8 cellular contexts compared by ENCODE assay signal in genomic region chr2:113965644-113966043, GRCh38.
DNase-seq lines count a peak whose midpoint lies in the region; ATAC-seq, FAIRE-seq and TF ChIP-seq lines count a peak whose summit lies in the region.

No MANE protein-coding gene starts in this region.

- peak; percentile 82 to 88 for ATAC-seq in A549
- ATAC-seq in stimulated activated naive B cell treated with anti-CD40 and anti-IgM and Interleukin-4, amounts not matched to agents 10 μg/mL and 1 μg/mL and 100 μg/mL, for 72 hours (replicated peaks) = peak; percentile 82 to 87

- H3K4me3 Mint-ChIP-seq in stimulated activated naive B cell treated with anti-CD40 and anti-IgM and Interleukin-4, amounts not matched to agents 10 μg/mL and 1 μg/mL and 100 μg/mL, for 72 hours = no peak overlapping the region

- H3K4me2 ChIP-seq in A549 = no peak overlapping the region

- TF ChIP-seq POLR2A in A549 (IDR thresholded peaks at IDR 0.05; ENCODE audit: low read length) = no peak

- TF ChIP-seq RAD21 in A549 (conservative IDR thresholded peaks at IDR 0.05 in 1 of 2, IDR thresholded peaks at IDR 0.05 in 1 of 2) = peak in 1 of 2 experiments; percentile 31; a peak in 1 of 5 replicates

- 14% methylated on average over 1 of the region's 1 CpG for WGBS in A549 (ENCODE audit: missing lambda C conversion rate)

- peaks cover 23% of the 10 kb centered on the region for H3K4me1 ChIP-seq in A549
- H3K4me1 ChIP-seq in left ventricle myocardium inferior = peaks cover 19% of the 10 kb centered on the region

- TF ChIP-seq CTCF in A549 (IDR thresholded peaks at IDR 0.05) = peak; percentile 39; the same call in 2 of the 3 replicates
- TF ChIP-seq CTCF in GM06990 (IDR thresholded peaks at IDR 0.05; ENCODE audit: insufficient read depth, low read length, poor library complexity, severe bottlenecking) = peak; percentile 54
- TF ChIP-seq CTCF in LNCaP clone FGC (IDR thresholded peaks at IDR 0.05; ENCODE audit: control insufficient read depth, extremely low read depth, insufficient read depth) = peak; percentile 65
- peak; percentile 69 for TF ChIP-seq CTCF in VCaP (conservative IDR thresholded peaks at IDR 0.05)
- peak; percentile 53 for TF ChIP-seq CTCF in left ventricle myocardium inferior (IDR thresholded peaks at IDR 0.05; ENCODE audit: borderline replicate concordance)

- H3K4me1 Mint-ChIP-seq in stimulated activated naive B cell treated with anti-CD40 and anti-IgM and Interleukin-4, amounts not matched to agents 10 μg/mL and 1 μg/mL and 100 μg/mL, for 72 hours = peaks cover 21 to 29% of the 10 kb centered on the region in 2 donors

- H3K9me3 ChIP-seq in A549 (no peaks in the 10 kb centered on the region), left ventricle myocardium inferior (replicated peaks) (no peaks in the 10 kb centered on the region)

- H3K27me3 ChIP-seq in GM06990 (replicated peaks; ENCODE audit: control insufficient read depth, insufficient read depth, low read length) (no peaks in the 10 kb centered on the region), H7 (ENCODE audit: control insufficient read depth, insufficient read depth, low read length) (no peaks in the 10 kb centered on the region), left ventricle myocardium inferior (ENCODE audit: low read depth) (no peaks in the 10 kb centered on the region)

- H3K27ac Mint-ChIP-seq in stimulated activated naive B cell treated with anti-CD40 and anti-IgM and Interleukin-4, amounts not matched to agents 10 μg/mL and 1 μg/mL and 100 μg/mL, for 72 hours = peak overlapping the region; percentile 47

- H3K27me3 Mint-ChIP-seq in stimulated activated naive B cell treated with anti-CD40 and anti-IgM and Interleukin-4, amounts not matched to agents 10 μg/mL and 1 μg/mL and 100 μg/mL, for 72 hours = no peaks in the 10 kb centered on the region

- CTCF ChIA-PET in A549 (lab: Yijun Ruan, JAX) = interaction anchor here (0.6 to 1.9 kb wide), 7 partner anchors 13 to 438 kb away, joined by 3 to 6 read pairs (median 4); no protein-coding TSS in a partner anchor

- H3K4me3 ChIP-seq in A549 = no peak overlapping the region
- no peak overlapping the region for H3K4me3 ChIP-seq in GM06990 (replicated peaks; ENCODE audit: low read depth, low read length)
- H3K4me3 ChIP-seq in H7 (ENCODE audit: insufficient read depth, low read depth, low read length) = no peak overlapping the region
- no peak overlapping the region for H3K4me3 ChIP-seq in LNCaP clone FGC (ENCODE audit: low read depth, low read length)
- no peak overlapping the region for H3K4me3 ChIP-seq in left ventricle myocardium inferior

- H3K36me3 ChIP-seq in GM06990 (ENCODE audit: control insufficient read depth, insufficient read depth, low read length) (peaks cover 4% of the 10 kb centered on the region), H7 (replicated peaks; ENCODE audit: control insufficient read depth, insufficient read depth, low read length) (no peaks in the 10 kb centered on the region), left ventricle myocardium inferior (peaks cover 8% of the 10 kb centered on the region)

- no peaks in the 10 kb centered on the region for H3K9me3 Mint-ChIP-seq in stimulated activated naive B cell treated with anti-CD40 and anti-IgM and Interleukin-4, amounts not matched to agents 10 μg/mL and 1 μg/mL and 100 μg/mL, for 72 hours

- no peak for FAIRE-seq in A549 (lab: Jason Lieb, UNC)

- H3K27ac ChIP-seq in A549 = no peak overlapping the region
- peak overlapping the region; percentile 96 for H3K27ac ChIP-seq in VCaP
- no peak overlapping the region for H3K27ac ChIP-seq in left ventricle myocardium inferior (replicated peaks)

- POLR2A ChIA-PET in A549 (lab: Yijun Ruan, JAX) = no interaction called here

- DNase-seq in A549 (ENCODE audit: low read depth in 1 of 2, low spot score in 1 of 2) (peak in 1 of 2 experiments; percentile 72), GM06990 (ENCODE audit: extremely low read depth, insufficient read length) (no peak), H7 (peak; percentile 33), LNCaP clone FGC (ENCODE audit: low read depth) (peak; percentile 59), left ventricle myocardium inferior (no peak)
- no peak for DNase-seq in stimulated activated naive B cell treated with anti-CD40 and anti-IgM and Interleukin-4, amounts not matched to agents 10 μg/mL and 1 μg/mL and 100 μg/mL, for 72 hours
- no peak for DNase-seq in activated CD4-positive, CD25-positive, alpha-beta regulatory T cell (lab: John Stamatoyannopoulos, UW)

- no peak for TF ChIP-seq EP300 in A549 (IDR thresholded peaks at IDR 0.05)

- intact Hi-C loops in left ventricle myocardium inferior (cut with micrococcal nuclease) = no loop called here

- peaks cover 16 to 28% of the 10 kb centered on the region in 2 donors for H3K36me3 Mint-ChIP-seq in stimulated activated naive B cell treated with anti-CD40 and anti-IgM and Interleukin-4, amounts not matched to agents 10 μg/mL and 1 μg/mL and 100 μg/mL, for 72 hours

TF ChIP-seq in A549, 52 proteins besides CTCF, POLR2A, EP300 and RAD21:
- TF ChIP-seq HMGXB4 (CRISPR knock-in tag; IDR thresholded peaks at IDR 0.05; ENCODE audit: borderline replicate concordance) = no peak
- no peak for TF ChIP-seq PBX3 (IDR thresholded peaks at IDR 0.05)
- TF ChIP-seq RFX5 (IDR thresholded peaks at IDR 0.05) = no peak
- no peak for TF ChIP-seq HES2 (IDR thresholded peaks at IDR 0.05)
- no peak for TF ChIP-seq MAZ (IDR thresholded peaks at IDR 0.05; ENCODE audit: borderline replicate concordance, low read depth, low read length)
- no peak for TF ChIP-seq ESRRA (IDR thresholded peaks at IDR 0.05; ENCODE audit: borderline replicate concordance, low read length)
- no peak for TF ChIP-seq USF2 (IDR thresholded peaks at IDR 0.05)
- no peak for TF ChIP-seq JUNB (IDR thresholded peaks at IDR 0.05)
- no peak for TF ChIP-seq NPAS2 (CRISPR knock-in tag; IDR thresholded peaks at IDR 0.05; ENCODE audit: borderline replicate concordance)
- TF ChIP-seq HEYL (CRISPR knock-in tag; IDR thresholded peaks at IDR 0.05) = no peak
- no peak for TF ChIP-seq E2F6 (IDR thresholded peaks at IDR 0.05; ENCODE audit: borderline replicate concordance, low read depth)
- no peak for TF ChIP-seq BHLHE40 (IDR thresholded peaks at IDR 0.05; ENCODE audit: low read depth, low read length)
- no peak for TF ChIP-seq RCOR1 (IDR thresholded peaks at IDR 0.05; ENCODE audit: low read depth, low read length)
- TF ChIP-seq CHD2 (IDR thresholded peaks at IDR 0.05; ENCODE audit: low read length, partially characterized antibody) = no peak
- no peak for TF ChIP-seq KDM1A (IDR thresholded peaks at IDR 0.05; ENCODE audit: low read depth)
- TF ChIP-seq MYC (IDR thresholded peaks at IDR 0.05; ENCODE audit: borderline replicate concordance, low read length) = no peak
- no peak for TF ChIP-seq JUN (IDR thresholded peaks at IDR 0.05)

Comparison
In these comparisons a context has a peak if more than half of its experiments do, and no peak if none do; other contexts are left out.
1. DNase-seq: peak in H7 (single experiment) and LNCaP clone FGC (single experiment); none in GM06990 (single experiment), left ventricle myocardium inferior (single experiment), stimulated activated naive B cell treated with anti-CD40 and anti-IgM and Interleukin-4, amounts not matched to agents 10 μg/mL and 1 μg/mL and 100 μg/mL, for 72 hours (single experiment) and activated CD4-positive, CD25-positive, alpha-beta regulatory T cell (0 of 4).
2. Peak in every context shown above with its lines, with median percentiles within 50 percentile points of each other: CTCF ChIP-seq.